10 cellular contexts compared by ENCODE assay signal in the genomic region with DNA sequence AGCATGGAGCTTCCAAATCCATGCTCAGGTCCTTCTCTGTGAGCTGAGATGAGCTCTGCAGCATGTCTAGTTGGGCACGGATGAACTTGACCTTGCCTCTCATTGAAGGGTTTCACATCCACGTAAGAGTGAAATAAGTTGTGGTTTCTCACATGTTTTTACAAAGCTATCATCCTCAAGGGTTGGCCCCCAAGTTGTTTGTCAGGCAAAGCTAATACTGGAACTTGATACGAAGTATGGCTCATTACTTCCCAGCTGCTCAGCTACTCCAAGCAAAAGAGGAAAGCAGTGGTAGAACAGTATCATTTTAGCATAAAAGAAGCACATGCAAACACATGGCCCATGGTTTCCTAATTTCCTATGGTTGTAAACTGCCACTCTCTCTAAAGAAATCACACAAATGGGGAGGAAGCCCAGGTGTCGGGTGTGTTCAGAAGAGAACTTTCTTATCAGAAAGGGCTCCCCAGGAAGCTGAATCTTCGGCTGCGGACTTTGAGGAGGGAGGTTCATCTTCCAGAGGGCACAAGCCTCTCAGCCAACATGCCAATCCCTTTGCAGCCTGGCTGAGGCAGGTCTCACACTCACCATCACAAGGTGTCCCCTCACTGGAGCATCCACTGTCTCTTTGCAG. TPM values are rescaled to one million over a fixed set of nuclear protein-coding genes. Genes with fewer than 3 reads are reported as not detected.
DNase-seq lines count a peak whose midpoint lies in the region; ATAC-seq lines count a peak whose summit lies in the region.
"Had no signal": no experiment of that assay in that cellular context is flagged by ENCODE, and none has a peak within 500 bp of the region (broad histone marks: within the 10 kb centered on the region; RNA-seq: fewer than 3 reads in every experiment).

No MANE protein-coding gene starts in this region.

- no peak overlapping the region for H3K27ac Mint-ChIP-seq in activated T-cell treated with anti-CD3 and anti-CD28 coated beads, Interleukin-2, amount 50 U/mL, for 72 hours
- peak overlapping the region; percentile 61 for H3K27ac Mint-ChIP-seq in stimulated activated memory B cell treated with anti-CD40 and anti-IgM and Interleukin-4, amounts not matched to agents 10 μg/mL and 1 μg/mL and 100 μg/mL, for 72 hours

- ATAC-seq in activated T-cell treated with anti-CD3 and anti-CD28 coated beads, Interleukin-2, amount 50 U/mL, for 72 hours (replicated peaks in 1 of 2), result peak; percentile 59 to 70
- ATAC-seq in HG02610 (IDR thresholded peaks at IDR 0.05; ENCODE audit: unreplicated experiment) (peak; percentile 90), HG03520 (IDR thresholded peaks at IDR 0.05; ENCODE audit: unreplicated experiment) (peak; percentile 86)
- ATAC-seq in stimulated activated memory B cell treated with anti-CD40 and anti-IgM and Interleukin-4, amounts not matched to agents 10 μg/mL and 1 μg/mL and 100 μg/mL, for 72 hours, result peak; percentile 87

- no peaks in the 10 kb centered on the region for H3K9me3 Mint-ChIP-seq in activated T-cell treated with anti-CD3 and anti-CD28 coated beads, Interleukin-2, amount 50 U/mL, for 72 hours
- no peaks in the 10 kb centered on the region for H3K9me3 Mint-ChIP-seq in stimulated activated memory B cell treated with anti-CD40 and anti-IgM and Interleukin-4, amounts not matched to agents 10 μg/mL and 1 μg/mL and 100 μg/mL, for 72 hours

- DNase-seq in activated T-cell treated with anti-CD3 and anti-CD28 coated beads, Interleukin-2, amount 50 U/mL, for 72 hours, result no peak
- DNase-seq in activated T-cell treated with anti-CD3 and anti-CD28 coated beads, Interleukin-2, amount 50 U/mL, for 1 hour, result no peak
- no peak for DNase-seq in NCI-H2029 treated with DMSO at 0.1 percent for 48 hours (lab: John Stamatoyannopoulos, UW)
- DNase-seq in NCI-H1105 treated with DMSO at 0.1 percent for 48 hours (lab: John Stamatoyannopoulos, UW), result no peak
- DNase-seq in NCI-H2081 (lab: John Stamatoyannopoulos, UW), result no peak
- DNase-seq: MV-4-11, ovary had no signal

- peak overlapping the region; percentile 27 to 41 for H3K4me3 Mint-ChIP-seq in activated T-cell treated with anti-CD3 and anti-CD28 coated beads, Interleukin-2, amount 50 U/mL, for 72 hours
- no peak overlapping the region for H3K4me3 Mint-ChIP-seq in stimulated activated memory B cell treated with anti-CD40 and anti-IgM and Interleukin-4, amounts not matched to agents 10 μg/mL and 1 μg/mL and 100 μg/mL, for 72 hours

- H3K27me3 Mint-ChIP-seq in activated T-cell treated with anti-CD3 and anti-CD28 coated beads, Interleukin-2, amount 50 U/mL, for 72 hours (ENCODE audit: low read depth), result peaks cover 20% of the 10 kb centered on the region
- H3K27me3 Mint-ChIP-seq in stimulated activated memory B cell treated with anti-CD40 and anti-IgM and Interleukin-4, amounts not matched to agents 10 μg/mL and 1 μg/mL and 100 μg/mL, for 72 hours, result no peaks in the 10 kb centered on the region

- H3K4me1 Mint-ChIP-seq in activated T-cell treated with anti-CD3 and anti-CD28 coated beads, Interleukin-2, amount 50 U/mL, for 72 hours (ENCODE audit: low read depth), result peaks cover 20% of the 10 kb centered on the region
- peaks cover 43% of the 10 kb centered on the region for H3K4me1 Mint-ChIP-seq in stimulated activated memory B cell treated with anti-CD40 and anti-IgM and Interleukin-4, amounts not matched to agents 10 μg/mL and 1 μg/mL and 100 μg/mL, for 72 hours

- no peaks in the 10 kb centered on the region for H3K36me3 Mint-ChIP-seq in activated T-cell treated with anti-CD3 and anti-CD28 coated beads, Interleukin-2, amount 50 U/mL, for 72 hours (ENCODE audit: insufficient read depth in 2 of 2)
- H3K36me3 Mint-ChIP-seq in stimulated activated memory B cell treated with anti-CD40 and anti-IgM and Interleukin-4, amounts not matched to agents 10 μg/mL and 1 μg/mL and 100 μg/mL, for 72 hours, result peaks cover 44% of the 10 kb centered on the region

RNA-seq across cellular contexts. Expression of a gene that starts 45.3 kb away (rescaled TPM):
- 1 to 10 TPM; 1.4 to 1.7 TPM for total RNA-seq in activated T-cell treated with anti-CD3 and anti-CD28 coated beads, Interleukin-2, amount 50 U/mL, for 72 hours

RNA-seq across cellular contexts. Expression of a gene that starts 51.5 kb away (rescaled TPM):
- not detected for total RNA-seq in activated T-cell treated with anti-CD3 and anti-CD28 coated beads, Interleukin-2, amount 50 U/mL, for 72 hours
